1 cellular context compared by ENCODE assay signal in genomic region chr15:32492768-32493167, GRCh38. TPM values are rescaled to one million over a fixed set of nuclear protein-coding genes. Genes with fewer than 3 reads are reported as not detected.
"Had no signal": no experiment of that assay in that cellular context is flagged by ENCODE, and none has a peak within 500 bp of the region (broad histone marks: within the 10 kb centered on the region; RNA-seq: fewer than 3 reads in every experiment).

No MANE protein-coding gene starts in this region.

RNA-seq across cellular contexts. Expression of gene GOLGA8O, which starts 37.3 kb away (rescaled TPM):
- total RNA-seq: NCI-H460 had no signal
